1 cellular context compared by ENCODE assay signal in genomic region chr9:72300884-72301283, GRCh38.
TF ChIP-seq lines count a peak whose summit lies in the region.

No MANE protein-coding gene starts in this region.

TF ChIP-seq in GM12878, 131 proteins besides CTCF, POLR2A, EP300 and RAD21:
- no peak for TF ChIP-seq PKNOX1 (IDR thresholded peaks at IDR 0.05)
- peak; percentile 89 for TF ChIP-seq ZNF24 (IDR thresholded peaks at IDR 0.05)
- peak; percentile 25; the same call in 1 of the 2 replicates for TF ChIP-seq MLLT1 (IDR thresholded peaks at IDR 0.05)
- no peak for TF ChIP-seq ZBED1 (IDR thresholded peaks at IDR 0.05; ENCODE audit: borderline replicate concordance)
- TF ChIP-seq EED (IDR thresholded peaks at IDR 0.05; ENCODE audit: low read depth) = no peak
